Comparison of ENCODE assay signal across 18 cellular contexts in genomic region chr2:59892398-59892797, GRCh38.
A peak's percentile ranks its signal among the peaks of the same experiment; 100 is the strongest.
DNase-seq lines count a peak whose midpoint lies in the region; ATAC-seq, FAIRE-seq and TF ChIP-seq lines count a peak whose summit lies in the region.
"Had no signal": no experiment of that assay in that cellular context is flagged by ENCODE, and none has a peak within 500 bp of the region (broad histone marks: within the 10 kb centered on the region; RNA-seq: fewer than 3 reads in every experiment).

No MANE protein-coding gene starts in this region.

- no peak for TF ChIP-seq POLR2A in erythroblast (IDR thresholded peaks at IDR 0.05; ENCODE audit: low read length)

- no peak for ATAC-seq in HG03342 (IDR thresholded peaks at IDR 0.05; ENCODE audit: unreplicated experiment)
- ATAC-seq: A549 had no signal

- FAIRE-seq in GM19239 (lab: Jason Lieb, UNC): no peak
- FAIRE-seq: A549, GM12892, GM18507 had no signal

- DNase-seq in COR-L47 (lab: John Stamatoyannopoulos, UW) (peak; percentile 73), NCI-H1092 (lab: John Stamatoyannopoulos, UW) (peak; percentile 64), NCI-H1930 (lab: John Stamatoyannopoulos, UW) (peak; percentile 26 to 52), NCI-H774 (lab: John Stamatoyannopoulos, UW) (peak; percentile 91), erythroblast (lab: John Stamatoyannopoulos, UW) (no peak), GM19239 (ENCODE audit: insufficient read length, low spot score) (no peak)
- no peak for DNase-seq in central memory CD4-positive, alpha-beta T cell
- DNase-seq: Calu3; CD4-positive, alpha-beta memory T cell; H7; NCI-H187; NCI-H510A; Peyer's patch; T-helper 2 cell had no signal

Comparison
In these comparisons a context has a peak if more than half of its experiments do, and no peak if none do; other contexts are left out.
1. DNase-seq: peak in COR-L47 (single experiment), NCI-H1092 (single experiment), NCI-H1930 (2 of 2) and NCI-H774 (single experiment); none in erythroblast (0 of 2), central memory CD4-positive, alpha-beta T cell (single experiment) and GM19239 (single experiment).